Comparison of ENCODE assay signal across 8 cellular contexts in the genomic region with DNA sequence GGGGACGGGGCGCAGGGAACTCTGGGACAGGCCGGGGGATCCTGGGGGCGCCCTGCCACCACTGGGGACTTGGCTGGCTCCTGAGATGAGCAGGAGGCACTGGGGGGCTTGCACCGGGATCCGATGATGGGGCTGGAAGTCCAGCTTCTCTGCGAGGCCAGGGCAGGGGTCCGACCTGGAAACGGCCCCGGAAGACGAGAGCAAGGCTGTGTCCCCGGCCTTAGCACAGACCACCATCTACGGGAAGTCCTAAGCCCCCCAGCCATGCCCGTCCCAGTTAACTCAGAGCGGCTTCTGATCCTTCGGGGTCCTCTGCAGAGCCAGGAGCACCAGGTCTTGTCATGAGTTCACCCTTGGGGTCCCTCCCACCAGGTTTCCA. TPM values are rescaled to one million over a fixed set of nuclear protein-coding genes. Genes with fewer than 3 reads are reported as not detected.
DNase-seq lines count a peak whose midpoint lies in the region; ATAC-seq and TF ChIP-seq lines count a peak whose summit lies in the region.

No MANE protein-coding gene starts in this region.

- no peak for TF ChIP-seq CTCF in heart right ventricle (IDR thresholded peaks at IDR 0.05)
- no peak for TF ChIP-seq CTCF in transverse colon (IDR thresholded peaks at IDR 0.05)

- CTCF ChIA-PET in activated CD8-positive, alpha-beta T cell treated with anti-CD3 and anti-CD28 coated beads, Interleukin-2, amount 10 ng/mL, durations not matched to agents 7 days and 5 days (lab: Charles Lee) = no interaction called here

- DNase-seq in heart right ventricle = no peak
- no peak for DNase-seq in left cardiac atrium
- DNase-seq in activated CD8-positive, alpha-beta T cell treated with anti-CD3 and anti-CD28 coated beads, Interleukin-2, amount 10 ng/mL, durations not matched to agents 7 days and 5 days = no peak
- DNase-seq in transverse colon = no peak
- DNase-seq in stimulated activated CD4-positive, alpha-beta T cell treated with anti-CD3 and anti-CD28 coated beads, Interleukin-2, amount 100 ng/mL, for 48 hours = no peak
- DNase-seq in aorta = no peak

- POLR2A ChIA-PET in activated CD8-positive, alpha-beta T cell treated with anti-CD3 and anti-CD28 coated beads, Interleukin-2, amount 10 ng/mL, durations not matched to agents 7 days and 5 days (lab: Charles Lee) = interaction anchor here (1.0 to 2.0 kb wide), 3 partner anchors 9 to 23 kb away, joined by 3 to 12 read pairs (median 3); no protein-coding TSS in a partner anchor

- H3K27ac Mint-ChIP-seq in activated CD8-positive, alpha-beta T cell treated with anti-CD3 and anti-CD28 coated beads, Interleukin-2, amount 10 ng/mL, durations not matched to agents 7 days and 5 days = peak overlapping the region; percentile 77

- in situ Hi-C loops in transverse colon (cut with MboI; ENCODE audit: low pct_ligation_motif_present in 1 of 4, low pct_unique_long_range_greater_than_20kb in 1 of 4, low sequenced_read_pairs in 3 of 4) = loop anchor here in 1 of 4 donors (25.0 kb wide), 1 partner anchor 408 kb away; the partner anchor contains the start of genes SLC22A31 and ZNF778

- H3K36me3 Mint-ChIP-seq in activated CD8-positive, alpha-beta T cell treated with anti-CD3 and anti-CD28 coated beads, Interleukin-2, amount 10 ng/mL, durations not matched to agents 7 days and 5 days (ENCODE audit: low read depth) = peaks cover 50% of the 10 kb centered on the region

- TF ChIP-seq EP300 in transverse colon (IDR thresholded peaks at IDR 0.05; ENCODE audit: low read depth) = no peak

- no peak for ATAC-seq in heart right ventricle
- no peak for ATAC-seq in left cardiac atrium
- no peak for ATAC-seq in activated CD8-positive, alpha-beta T cell treated with anti-CD3 and anti-CD28 coated beads, Interleukin-2, amount 10 ng/mL, durations not matched to agents 7 days and 5 days
- ATAC-seq in aorta (ENCODE audit: low FRiP score) = no peak
- no peak for ATAC-seq in HG02938 (IDR thresholded peaks at IDR 0.05; ENCODE audit: unreplicated experiment)

- H3K9me3 ChIP-seq in heart right ventricle (no peaks in the 10 kb centered on the region), iPS-15b (ENCODE audit: control insufficient read depth, insufficient read depth, low read length) (no peaks in the 10 kb centered on the region), transverse colon (no peaks in the 10 kb centered on the region), aorta (ENCODE audit: control insufficient read depth, low read length) (no peaks in the 10 kb centered on the region)

- intact Hi-C loops in heart right ventricle (cut with DNase I) (no loop called here), left cardiac atrium (cut with DNase I) (no loop called here), transverse colon (cut with DNase I; ENCODE audit: low total_unique reads) (no loop called here), aorta (cut with DNase I) (no loop called here)

- H3K27me3 Mint-ChIP-seq in activated CD8-positive, alpha-beta T cell treated with anti-CD3 and anti-CD28 coated beads, Interleukin-2, amount 10 ng/mL, durations not matched to agents 7 days and 5 days (ENCODE audit: low read depth) = no peaks in the 10 kb centered on the region

- no peak for TF ChIP-seq POLR2A in transverse colon (IDR thresholded peaks at IDR 0.05)

- peak overlapping the region; percentile 82 for H3K4me3 Mint-ChIP-seq in activated CD8-positive, alpha-beta T cell treated with anti-CD3 and anti-CD28 coated beads, Interleukin-2, amount 10 ng/mL, durations not matched to agents 7 days and 5 days

- H3K4me1 Mint-ChIP-seq in activated CD8-positive, alpha-beta T cell treated with anti-CD3 and anti-CD28 coated beads, Interleukin-2, amount 10 ng/mL, durations not matched to agents 7 days and 5 days (ENCODE audit: low read depth) = peaks cover 46% of the 10 kb centered on the region

- H3K4me3 ChIP-seq in heart right ventricle = peak overlapping the region in 8 of 10 donors; percentile 64 to 83 (median 72)
- peak overlapping the region; percentile 89 for H3K4me3 ChIP-seq in iPS-15b (ENCODE audit: low read depth, low read length)
- peak overlapping the region in 3 of 4 donors; percentile 51 to 87 (median 70) for H3K4me3 ChIP-seq in transverse colon
- no peak overlapping the region for H3K4me3 ChIP-seq in aorta (ENCODE audit: low read length in 2 of 2)

- no peaks in the 10 kb centered on the region for H3K27me3 ChIP-seq in heart right ventricle
- no peaks in the 10 kb centered on the region for H3K27me3 ChIP-seq in iPS-15b (ENCODE audit: control insufficient read depth, insufficient read depth, low read length)
- H3K27me3 ChIP-seq in transverse colon = no peaks in the 10 kb centered on the region
- no peaks in the 10 kb centered on the region for H3K27me3 ChIP-seq in aorta (ENCODE audit: control insufficient read depth in 1 of 2, insufficient read depth in 2 of 2, low read length in 1 of 2)

- H3K27ac ChIP-seq in heart right ventricle (no peak overlapping the region), transverse colon (peak overlapping the region in 2 of 4 donors; percentile 88 to 89), aorta (ENCODE audit: low read depth in 1 of 2, low read length in 2 of 2) (no peak overlapping the region)

- 2 to 5% methylated on average over 16 of the region's 16 CpGs for WGBS in heart right ventricle, 2 donors
- 2% methylated on average over 16 of the region's 16 CpGs; no CpG with 5 or more reads in 1 of the 2 donors for WGBS in transverse colon (ENCODE audit: low coverage in 1 of 2), 2 donors
- 1 to 2% methylated on average over 15 to 16 of the region's 16 CpGs for WGBS in aorta, 2 donors

- peaks cover 0 to 24% (median 0%) of the 10 kb centered on the region in 9 donors for H3K36me3 ChIP-seq in heart right ventricle
- peaks cover 48% of the 10 kb centered on the region for H3K36me3 ChIP-seq in iPS-15b (ENCODE audit: control insufficient read depth, insufficient read depth, low read length)
- no peaks in the 10 kb centered on the region for H3K36me3 ChIP-seq in transverse colon
- no peaks in the 10 kb centered on the region for H3K36me3 ChIP-seq in aorta (ENCODE audit: control insufficient read depth in 1 of 2, insufficient read depth in 2 of 2, low read length in 1 of 2)

- H3K9me3 Mint-ChIP-seq in activated CD8-positive, alpha-beta T cell treated with anti-CD3 and anti-CD28 coated beads, Interleukin-2, amount 10 ng/mL, durations not matched to agents 7 days and 5 days (ENCODE audit: insufficient read depth) = no peaks in the 10 kb centered on the region

- peak overlapping the region; percentile 94 for H3K9ac ChIP-seq in iPS-15b (ENCODE audit: low read depth, low read length)

- H3K4me1 ChIP-seq in heart right ventricle (peaks cover 0 to 30% (median 15%) of the 10 kb centered on the region in 9 donors), iPS-15b (ENCODE audit: control insufficient read depth, insufficient read depth, low read length) (no peaks in the 10 kb centered on the region), transverse colon (peaks cover 6 to 24% (median 21%) of the 10 kb centered on the region in 4 donors), aorta (ENCODE audit: control insufficient read depth in 1 of 2, insufficient read depth in 2 of 2, low read length in 2 of 2) (no peaks in the 10 kb centered on the region)

RNA-seq across cellular contexts. Expression of gene CDT1, which starts 0.6 kb away (rescaled TPM):
- total RNA-seq in heart right ventricle = 1 to 10 TPM in 4 of 10 donors, under 1 TPM in 6; 0.21 to 2.6 (median 0.58) TPM
- polyA plus RNA-seq in heart right ventricle = under 1 TPM; 0.15 to 0.22 TPM
- total RNA-seq in left cardiac atrium = 1 to 10 TPM; 1.0 to 2.3 TPM
- total RNA-seq in activated CD8-positive, alpha-beta T cell treated with anti-CD3 and anti-CD28 coated beads, Interleukin-2, amount 10 ng/mL, durations not matched to agents 7 days and 5 days = 100 to 1,000 TPM; 126 to 132 TPM
- 10 to 100 TPM in 1 of 4 donors, 1 to 10 TPM in 2, not detected in 1; 3.8 to 12.5 (median 6.7) TPM for total RNA-seq in transverse colon
- total RNA-seq in aorta = 1 to 10 TPM in 1 of 2 donors, under 1 TPM in 1; 0.88 to 1.5 TPM
- polyA plus RNA-seq in aorta = 1 to 10 TPM in 1 of 2 donors, under 1 TPM in 1; 0.05 to 1.0 TPM

RNA-seq across cellular contexts. Expression of gene APRT, which starts 7.6 kb away (rescaled TPM):
- total RNA-seq in heart right ventricle = 10 to 100 TPM; 20.8 to 58.0 (median 35.4) TPM
- 100 to 1,000 TPM in 1 of 2 donors, 10 to 100 TPM in 1; 68.4 to 166 TPM for polyA plus RNA-seq in heart right ventricle
- 10 to 100 TPM; 63.8 to 64.2 TPM for total RNA-seq in left cardiac atrium
- total RNA-seq in activated CD8-positive, alpha-beta T cell treated with anti-CD3 and anti-CD28 coated beads, Interleukin-2, amount 10 ng/mL, durations not matched to agents 7 days and 5 days = 100 to 1,000 TPM; 140 to 141 TPM
- 100 to 1,000 TPM in 2 of 4 donors, 10 to 100 TPM in 2; 81.6 to 221 (median 149) TPM for total RNA-seq in transverse colon
- total RNA-seq in aorta = 10 to 100 TPM; 60.2 to 61.3 TPM
- 100 to 1,000 TPM in 1 of 2 donors, 10 to 100 TPM in 1; 88.6 to 116 TPM for polyA plus RNA-seq in aorta

RNA-seq across cellular contexts. Expression of gene PIEZO1, which starts 19.1 kb away (rescaled TPM):
- 10 to 100 TPM; 12.3 to 38.0 (median 16.4) TPM for total RNA-seq in heart right ventricle
- 10 to 100 TPM; 51.3 to 78.2 TPM for polyA plus RNA-seq in heart right ventricle
- total RNA-seq in left cardiac atrium = 10 to 100 TPM; 50.6 to 63.6 TPM
- total RNA-seq in activated CD8-positive, alpha-beta T cell treated with anti-CD3 and anti-CD28 coated beads, Interleukin-2, amount 10 ng/mL, durations not matched to agents 7 days and 5 days = 100 to 1,000 TPM; 226 to 230 TPM
- total RNA-seq in transverse colon = 100 to 1,000 TPM; 133 to 546 (median 179) TPM
- 100 to 1,000 TPM; 101 to 120 TPM for total RNA-seq in aorta
- polyA plus RNA-seq in aorta = 100 to 1,000 TPM in 1 of 2 donors, 10 to 100 TPM in 1; 35.9 to 205 TPM

RNA-seq across cellular contexts. Expression of gene GALNS, which starts 52.6 kb away (rescaled TPM):
- total RNA-seq in heart right ventricle (10 to 100 TPM; 11.5 to 18.7 (median 13.8) TPM), left cardiac atrium (10 to 100 TPM; 17.1 to 19.0 TPM), transverse colon (100 to 1,000 TPM in 1 of 4 donors, 10 to 100 TPM in 3; 45.7 to 101 (median 75.6) TPM), aorta (10 to 100 TPM; 29.5 to 44.1 TPM)
- polyA plus RNA-seq in heart right ventricle (10 to 100 TPM; 13.3 to 17.6 TPM), aorta (10 to 100 TPM in 1 of 2 donors, 1 to 10 TPM in 1; 9.3 to 28.2 TPM)
- total RNA-seq in activated CD8-positive, alpha-beta T cell treated with anti-CD3 and anti-CD28 coated beads, Interleukin-2, amount 10 ng/mL, durations not matched to agents 7 days and 5 days = 10 to 100 TPM; 31.1 to 33.3 TPM

RNA-seq across cellular contexts. Expression of gene TRAPPC2L, which starts 52.8 kb away (rescaled TPM):
- total RNA-seq in heart right ventricle (10 to 100 TPM; 44.5 to 58.0 (median 50.9) TPM), left cardiac atrium (10 to 100 TPM; 46.0 to 54.3 TPM), transverse colon (10 to 100 TPM in 3 of 4 donors, 1 to 10 TPM in 1; 9.8 to 34.4 (median 19.7) TPM), aorta (10 to 100 TPM; 27.8 to 31.2 TPM)
- polyA plus RNA-seq in heart right ventricle (10 to 100 TPM; 37.5 to 63.3 TPM), aorta (10 to 100 TPM; 53.9 to 54.1 TPM)
- 10 to 100 TPM; 61.2 to 65.3 TPM for total RNA-seq in activated CD8-positive, alpha-beta T cell treated with anti-CD3 and anti-CD28 coated beads, Interleukin-2, amount 10 ng/mL, durations not matched to agents 7 days and 5 days

Comparison
In these comparisons a context has a peak if more than half of its experiments do, and no peak if none do; other contexts are left out.
1. H3K4me3 ChIP-seq: peak in heart right ventricle (8 of 10), iPS-15b (single experiment) and transverse colon (3 of 4); none in aorta (0 of 2).
2. RNA of gene CDT1, which starts 0.6 kb away (total RNA-seq): 126 to 132 TPM in activated CD8-positive, alpha-beta T cell treated with anti-CD3 and anti-CD28 coated beads, Interleukin-2, amount 10 ng/mL, durations not matched to agents 7 days and 5 days; 3.8 to 12.5 TPM in transverse colon, 1.0 to 2.3 TPM in left cardiac atrium, 0.88 to 1.5 TPM in aorta and 0.21 to 2.6 TPM in heart right ventricle; every median in the first group is over 4 times any median in the second.